Comparison of ENCODE assay signal across 22 cellular contexts in genomic region chr3:50119786-50120185, GRCh38.
"Had no signal": no experiment of that assay in that cellular context is flagged by ENCODE, and none has a peak within 500 bp of the region (broad histone marks: within the 10 kb centered on the region; RNA-seq: fewer than 3 reads in every experiment).

No MANE protein-coding gene starts in this region.

- H3K27ac ChIP-seq: breast epithelium, KMS-11, Peyer's patch had no signal

- H3K4me3 ChIP-seq: breast epithelium, Peyer's patch had no signal

- H3K9me3 ChIP-seq: breast epithelium, Peyer's patch had no signal

- DNase-seq: activated CD4-positive, alpha-beta T cell treated with anti-CD3 and anti-CD28 coated beads for 48 hours; activated CD4-positive, alpha-beta T cell treated with anti-CD3 and anti-CD28 coated beads, Interleukin-2, amount 50 U/mL, for 4 hours; activated CD4-positive, CD25-positive, alpha-beta regulatory T cell treated with anti-CD3 and anti-CD28 coated beads, Interleukin-2, amount 50 U/mL, for 72 hours; activated CD8-positive, alpha-beta memory T cell treated with anti-CD3 and anti-CD28 coated beads for 24 hours; activated gamma-delta T cell treated with Interleukin-2 at 50 U/mL for 16 hours; activated naive CD4-positive, alpha-beta T cell treated with anti-CD3 and anti-CD28 coated beads, Interleukin-2, amount 50 U/mL, for 16 hours; activated T-cell treated with anti-CD3 and anti-CD28 coated beads, Interleukin-2, amount 50 U/mL, for 4 hours; aorta; central memory CD4-positive, alpha-beta T cell; MV-4-11; NCI-H1105; NCI-H1436; NCI-H1694 treated with DMSO at 0.1 percent for 48 hours; NCI-H2081; NCI-H510A treated with DMSO at 0.1 percent for 48 hours; NCI-H69; NK-92 treated with Interleukin-12 subunit alpha and Interleukin-12 subunit beta, amount 100 ng/mL, for 24 hours; SHP77; T-helper 9 cell had no signal

- H3K36me3 ChIP-seq: breast epithelium had no signal

- H3K27me3 ChIP-seq: breast epithelium, Peyer's patch had no signal
